In genomic region chr2:160213511-160213910, GRCh38 we compare ENCODE assay signal across 23 cellular contexts. TPM values are rescaled to one million over a fixed set of nuclear protein-coding genes. Genes with fewer than 3 reads are reported as not detected.
"Had no signal": no experiment of that assay in that cellular context is flagged by ENCODE, and none has a peak within 500 bp of the region (broad histone marks: within the 10 kb centered on the region; RNA-seq: fewer than 3 reads in every experiment).

No MANE protein-coding gene starts in this region.

- H3K4me3 ChIP-seq: coronary artery, heart right ventricle, left ventricle myocardium inferior, pancreas, right lobe of liver, spleen, thoracic aorta, upper lobe of right lung had no signal

- H3K27ac ChIP-seq: coronary artery, left ventricle myocardium inferior, neutrophil, pancreas, right lobe of liver, spleen, thoracic aorta, upper lobe of right lung had no signal

- ATAC-seq: naive thymus-derived CD4-positive, alpha-beta T cell; pancreas; right lobe of liver; stimulated activated naive B cell treated with anti-CD40 and anti-IgM and Interleukin-4, amounts not matched to agents 10 μg/mL and 1 μg/mL and 100 μg/mL, for 72 hours; upper lobe of right lung had no signal

- FAIRE-seq: endometrium, frontal cortex, pancreas had no signal

- H3K36me3 Mint-ChIP-seq: brain; stimulated activated naive B cell treated with anti-CD40 and anti-IgM and Interleukin-4, amounts not matched to agents 10 μg/mL and 1 μg/mL and 100 μg/mL, for 72 hours had no signal

- DNase-seq: activated B cell treated with CpG ODN at 0.5 μM for 24 hours; activated CD4-positive, alpha-beta memory T cell treated with anti-CD3 and anti-CD28 coated beads, Interleukin-2, amount 10 ng/mL, durations not matched to agents 7 days and 5 days; activated CD4-positive, alpha-beta T cell treated with anti-CD3 and anti-CD28 coated beads for 4 hours; activated CD8-positive, alpha-beta memory T cell treated with anti-CD3 and anti-CD28 coated beads, Interleukin-2, amount 10 ng/mL, durations not matched to agents 7 days and 5 days; erythroblast; heart right ventricle; left ventricle myocardium inferior; naive thymus-derived CD4-positive, alpha-beta T cell; pancreas; right lobe of liver; spleen; stimulated activated naive B cell treated with anti-CD40 and anti-IgM and Interleukin-4, amounts not matched to agents 10 μg/mL and 1 μg/mL and 100 μg/mL, for 72 hours; T-helper 1 cell; T-helper 9 cell; upper lobe of right lung had no signal

- H3K36me3 ChIP-seq: heart right ventricle, left ventricle myocardium inferior, neutrophil, pancreas, right lobe of liver, spleen, thoracic aorta, upper lobe of right lung had no signal

- H3K4me1 ChIP-seq: right lobe of liver had no signal

- H3K9me3 ChIP-seq: heart right ventricle, left ventricle myocardium inferior, neutrophil, pancreas, right lobe of liver, spleen, thoracic aorta, upper lobe of right lung had no signal

- H3K27ac Mint-ChIP-seq: activated B cell treated with CpG ODN at 0.5 μM for 24 hours; activated CD4-positive, alpha-beta memory T cell treated with anti-CD3 and anti-CD28 coated beads, Interleukin-2, amount 10 ng/mL, durations not matched to agents 7 days and 5 days; activated CD8-positive, alpha-beta memory T cell treated with anti-CD3 and anti-CD28 coated beads, Interleukin-2, amount 10 ng/mL, durations not matched to agents 7 days and 5 days; naive thymus-derived CD4-positive, alpha-beta T cell; stimulated activated naive B cell treated with anti-CD40 and anti-IgM and Interleukin-4, amounts not matched to agents 10 μg/mL and 1 μg/mL and 100 μg/mL, for 72 hours had no signal

- H3K9me3 Mint-ChIP-seq: activated B cell treated with CpG ODN at 0.5 μM for 24 hours; activated CD4-positive, alpha-beta memory T cell treated with anti-CD3 and anti-CD28 coated beads, Interleukin-2, amount 10 ng/mL, durations not matched to agents 7 days and 5 days; central memory CD8-positive, alpha-beta T cell had no signal

- H3K4me3 Mint-ChIP-seq: activated B cell treated with CpG ODN at 0.5 μM for 24 hours; activated CD4-positive, alpha-beta memory T cell treated with anti-CD3 and anti-CD28 coated beads, Interleukin-2, amount 10 ng/mL, durations not matched to agents 7 days and 5 days; activated CD8-positive, alpha-beta memory T cell treated with anti-CD3 and anti-CD28 coated beads, Interleukin-2, amount 10 ng/mL, durations not matched to agents 7 days and 5 days; brain; central memory CD8-positive, alpha-beta T cell; naive thymus-derived CD4-positive, alpha-beta T cell; stimulated activated naive B cell treated with anti-CD40 and anti-IgM and Interleukin-4, amounts not matched to agents 10 μg/mL and 1 μg/mL and 100 μg/mL, for 72 hours had no signal

- H3K27me3 ChIP-seq: heart right ventricle, neutrophil, pancreas, right lobe of liver, upper lobe of right lung had no signal

RNA-seq across cellular contexts. Expression of gene ITGB6, which starts 13.4 kb away (rescaled TPM):
- total RNA-seq: activated B cell treated with CpG ODN at 0.5 μM for 24 hours; activated CD4-positive, alpha-beta memory T cell treated with anti-CD3 and anti-CD28 coated beads, Interleukin-2, amount 10 ng/mL, durations not matched to agents 7 days and 5 days; activated CD8-positive, alpha-beta memory T cell treated with anti-CD3 and anti-CD28 coated beads, Interleukin-2, amount 10 ng/mL, durations not matched to agents 7 days and 5 days; mononuclear cell; naive thymus-derived CD4-positive, alpha-beta T cell; spleen had no signal
- polyA plus RNA-seq: naive thymus-derived CD4-positive, alpha-beta T cell had no signal
